Comparison of ENCODE assay signal across 22 cellular contexts in genomic region chr7:5619419-5620130, GRCh38.
"Had no signal": no experiment of that assay in that cellular context is flagged by ENCODE, and none has a peak within 500 bp of the region (broad histone marks: within the 10 kb centered on the region; RNA-seq: fewer than 3 reads in every experiment).

No MANE protein-coding gene starts in this region.

- H3K9me3 Mint-ChIP-seq: activated T-cell treated with anti-CD3 and anti-CD28 coated beads, Interleukin-2, amount 50 U/mL, for 72 hours; naive thymus-derived CD8-positive, alpha-beta T cell; stimulated activated naive CD8-positive, alpha-beta T cell treated with anti-CD3 and anti-CD28 coated beads, Interleukin-15, Interleukin-2, amounts not matched to agents 100 ng/mL and 50 ng/mL, for 24 hours had no signal

- H3K27me3 Mint-ChIP-seq: naive thymus-derived CD8-positive, alpha-beta T cell; stimulated activated naive CD8-positive, alpha-beta T cell treated with anti-CD3 and anti-CD28 coated beads, Interleukin-15, Interleukin-2, amounts not matched to agents 100 ng/mL and 50 ng/mL, for 24 hours had no signal

- H3K4me1 ChIP-seq: tibial nerve, uterus had no signal

- ATAC-seq: activated T-cell treated with anti-CD3 and anti-CD28 coated beads, Interleukin-2, amount 50 U/mL, for 72 hours; naive thymus-derived CD8-positive, alpha-beta T cell had no signal

- FAIRE-seq: astrocyte, bronchial epithelial cell, endometrium, frontal cortex had no signal

- H3K9me3 ChIP-seq: tibial nerve, uterus had no signal

- H3K27ac ChIP-seq: skin epidermis, tibial nerve, uterus, VCaP had no signal

- H3K4me3 Mint-ChIP-seq: activated T-cell treated with anti-CD3 and anti-CD28 coated beads, Interleukin-2, amount 50 U/mL, for 72 hours; naive thymus-derived CD8-positive, alpha-beta T cell; stimulated activated naive CD8-positive, alpha-beta T cell treated with anti-CD3 and anti-CD28 coated beads, Interleukin-15, Interleukin-2, amounts not matched to agents 100 ng/mL and 50 ng/mL, for 24 hours had no signal

- H3K4me3 ChIP-seq: skin epidermis, tibial nerve, uterus had no signal

- H3K36me3 ChIP-seq: uterus had no signal

- H3K27me3 ChIP-seq: tibial nerve, uterus had no signal

- DNase-seq: activated CD4-positive, alpha-beta T cell treated with anti-CD3 and anti-CD28 coated beads for 1 hour; activated CD4-positive, alpha-beta T cell treated with anti-CD3 and anti-CD28 coated beads, Interleukin-2, amount 50 U/mL, for 4 hours; activated effector memory CD4-positive, alpha-beta T cell treated with anti-CD3 and anti-CD28 coated beads, Interleukin-2, amount 50 U/mL, for 16 hours; activated naive CD4-positive, alpha-beta T cell treated with anti-CD3 and anti-CD28 coated beads, Interleukin-2, amount 50 U/mL, for 16 hours; activated T-cell treated with anti-CD3 and anti-CD28 coated beads, Interleukin-2, amount 50 U/mL, for 72 hours; cerebellar nuclear complex; cortex of kidney; head of caudate nucleus; left ventricle myocardium superior; mesenchymal stem cell; naive thymus-derived CD8-positive, alpha-beta T cell; occipital lobe; T-helper 2 cell; uterus had no signal

- H3K27ac Mint-ChIP-seq: activated T-cell treated with anti-CD3 and anti-CD28 coated beads, Interleukin-2, amount 50 U/mL, for 72 hours; stimulated activated naive CD8-positive, alpha-beta T cell treated with anti-CD3 and anti-CD28 coated beads, Interleukin-15, Interleukin-2, amounts not matched to agents 100 ng/mL and 50 ng/mL, for 24 hours had no signal
